In genomic region chr2:110211938-110212858, GRCh38 we compare ENCODE assay signal across 1 cellular context.
TF ChIP-seq lines count a peak whose summit lies in the region.

Gene MTLN (minus strand): TSS chr2:110212547. CDS start chr2:110212525, 22 bp downstream.

TF ChIP-seq in K562, 482 proteins besides CTCF, POLR2A, EP300 and RAD21 (continued from another document and continues in another):
- TF ChIP-seq ZBTB34 (CRISPR knock-in tag; IDR thresholded peaks at IDR 0.05), result no peak
- no peak for TF ChIP-seq DDX20 (tag; IDR thresholded peaks at IDR 0.05; ENCODE audit: low read depth)
- peak; percentile 82; the same call in 1 of the 2 replicates for TF ChIP-seq ZBTB9 (CRISPR knock-in tag; IDR thresholded peaks at IDR 0.05)
- peak; percentile 25; the same call in 1 of the 2 replicates for TF ChIP-seq TEAD4 (IDR thresholded peaks at IDR 0.05; ENCODE audit: low read length)
- no peak for TF ChIP-seq TEAD4 (CRISPR knock-in tag; IDR thresholded peaks at IDR 0.05; ENCODE audit: borderline replicate concordance)
- TF ChIP-seq IRF1 (CRISPR knock-in tag; IDR thresholded peaks at IDR 0.05; ENCODE audit: borderline replicate concordance), result no peak
- no peak for TF ChIP-seq ATF6 (CRISPR knock-in tag; IDR thresholded peaks at IDR 0.05)
- no peak for TF ChIP-seq MCM5 (IDR thresholded peaks at IDR 0.05; ENCODE audit: low read depth)
- TF ChIP-seq ETS2 (tag; IDR thresholded peaks at IDR 0.05; ENCODE audit: borderline replicate concordance, poor library complexity, severe bottlenecking), result no peak
- no peak for TF ChIP-seq IFI16 (CRISPR knock-in tag; IDR thresholded peaks at IDR 0.05)
- TF ChIP-seq E2F3 (CRISPR knock-in tag; IDR thresholded peaks at IDR 0.05), result no peak
- no peak for TF ChIP-seq STAT5A (IDR thresholded peaks at IDR 0.05; ENCODE audit: borderline replicate concordance, low read length)
- TF ChIP-seq FIP1L1 (IDR thresholded peaks at IDR 0.05; ENCODE audit: low read depth, low read length, poor library complexity, severe bottlenecking), result peak; percentile 53
- no peak for TF ChIP-seq CGGBP1 (CRISPR knock-in tag; IDR thresholded peaks at IDR 0.05)
- TF ChIP-seq DPF2 (IDR thresholded peaks at IDR 0.05), result no peak; the same call in 1 of the 2 replicates
- no peak for TF ChIP-seq PHB2 (IDR thresholded peaks at IDR 0.05; ENCODE audit: low read depth)
- no peak for TF ChIP-seq NELFE (IDR thresholded peaks at IDR 0.05; ENCODE audit: insufficient read depth, insufficient read length)
- peak; percentile 87 for TF ChIP-seq MGA (IDR thresholded peaks at IDR 0.05)
- TF ChIP-seq KDM4B (IDR thresholded peaks at IDR 0.05; ENCODE audit: borderline replicate concordance in 2 of 2, low read depth in 1 of 2), result peak in 1 of 2 experiments; percentile 71; a peak in 1 of 4 replicates
- peak; percentile 77 for TF ChIP-seq CREM (IDR thresholded peaks at IDR 0.05; ENCODE audit: low read depth)
- no peak for TF ChIP-seq ZNF518B (CRISPR knock-in tag; IDR thresholded peaks at IDR 0.05)
- no peak for TF ChIP-seq ELK3 (CRISPR knock-in tag; IDR thresholded peaks at IDR 0.05)
- no peak for TF ChIP-seq GATAD2B (IDR thresholded peaks at IDR 0.05; ENCODE audit: borderline replicate concordance)
- TF ChIP-seq GABPB2 (CRISPR knock-in tag; conservative IDR thresholded peaks at IDR 0.05), result no peak
- TF ChIP-seq ZNF507 (tag; conservative IDR thresholded peaks at IDR 0.05), result no peak
- TF ChIP-seq ETV5 (CRISPR knock-in tag; IDR thresholded peaks at IDR 0.05; ENCODE audit: low read depth), result peak; percentile 48
- TF ChIP-seq E2F5 (CRISPR knock-in tag; IDR thresholded peaks at IDR 0.05), result peak; percentile 44; the same call in 1 of the 2 replicates
- no peak for TF ChIP-seq FOXM1 (IDR thresholded peaks at IDR 0.05; ENCODE audit: low read depth)
- no peak for TF ChIP-seq FOXM1 (CRISPR knock-in tag; IDR thresholded peaks at IDR 0.05; ENCODE audit: low read depth)
- TF ChIP-seq CREBBP (IDR thresholded peaks at IDR 0.05; ENCODE audit: low read depth, low read length), result no peak
- TF ChIP-seq ZSCAN29 (IDR thresholded peaks at IDR 0.05), result no peak
- no peak for TF ChIP-seq ZNF655 (CRISPR knock-in tag; IDR thresholded peaks at IDR 0.05)
- TF ChIP-seq DACH1 (IDR thresholded peaks at IDR 0.05; ENCODE audit: partially characterized antibody), result no peak
